30 cellular contexts compared by ENCODE assay signal in the genomic region with DNA sequence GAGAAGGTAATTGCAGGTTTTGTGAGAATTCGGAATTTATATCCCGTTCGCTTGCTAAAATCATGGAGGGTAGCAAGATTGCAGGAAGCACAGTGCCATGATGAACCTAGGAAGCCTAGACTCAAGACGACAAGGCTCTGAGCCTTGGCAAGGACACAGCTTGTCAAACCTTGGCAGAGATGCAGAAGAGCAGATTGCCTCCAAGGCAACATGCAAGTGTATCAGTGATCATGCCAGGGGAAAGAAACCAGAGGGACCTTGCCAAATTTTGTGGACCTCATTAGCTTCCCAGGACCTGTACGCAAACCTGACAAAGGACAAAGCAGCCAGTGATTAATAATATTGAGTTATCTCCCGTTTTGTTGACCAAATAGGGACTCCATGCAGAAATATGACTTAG.
DNase-seq lines count a peak whose midpoint lies in the region; ATAC-seq, FAIRE-seq and TF ChIP-seq lines count a peak whose summit lies in the region.
"Had no signal": no experiment of that assay in that cellular context is flagged by ENCODE, and none has a peak within 500 bp of the region (broad histone marks: within the 10 kb centered on the region; RNA-seq: fewer than 3 reads in every experiment).

No MANE protein-coding gene starts in this region.

- H3K9ac ChIP-seq in H9 (ENCODE audit: extremely low read depth, insufficient read length, low read length), result no peak overlapping the region

- H2BK5ac ChIP-seq in H9 (ENCODE audit: insufficient read length, low read length), result no peak overlapping the region

- no peaks in the 10 kb centered on the region for H4K20me1 ChIP-seq in H9 (ENCODE audit: control insufficient read depth, insufficient read depth, insufficient read length)

- no peak for FAIRE-seq in small intestine (lab: Jason Lieb, UNC)
- FAIRE-seq: colon had no signal

- H3K23me2 ChIP-seq in H9 (ENCODE audit: insufficient read length, low read depth, low read length, poor library complexity, severe bottlenecking), result no peaks in the 10 kb centered on the region

- H3K79me2 ChIP-seq in H9 (ENCODE audit: insufficient read depth, low read length), result no peaks in the 10 kb centered on the region

- H3K4me1 Mint-ChIP-seq in H9, result peaks cover 5 to 11% of the 10 kb centered on the region in 2 experiments
- H3K4me1 Mint-ChIP-seq in activated T-cell treated with anti-CD3 and anti-CD28 coated beads, Interleukin-2, amount 50 U/mL, for 4 hours (ENCODE audit: low read depth), result no peaks in the 10 kb centered on the region
- H3K4me1 Mint-ChIP-seq: activated B cell treated with CpG ODN at 0.5 μM for 24 hours; activated CD8-positive, alpha-beta memory T cell treated with anti-CD3 and anti-CD28 coated beads, Interleukin-2, amount 10 ng/mL, durations not matched to agents 7 days and 5 days; B cell; CD8-positive, alpha-beta memory T cell; IgD-negative memory B cell had no signal

- H3K4ac ChIP-seq in H9 (ENCODE audit: low read depth, low read length), result no peak overlapping the region

- H3K36me3 ChIP-seq in small intestine (ENCODE audit: control insufficient read depth in 2 of 2, insufficient read depth in 2 of 2, low read length in 2 of 2), result no peaks in the 10 kb centered on the region
- H3K36me3 ChIP-seq: adrenal gland, brain microvascular endothelial cell had no signal

- no peak overlapping the region for H3K4me2 ChIP-seq in H9 (ENCODE audit: insufficient read depth, insufficient read length, low read length)
- H3K4me2 ChIP-seq: PC-9 had no signal

- no peak overlapping the region for H2BK120ac ChIP-seq in H9 (ENCODE audit: low read depth, low read length, poor library complexity, severe bottlenecking)

- no peaks in the 10 kb centered on the region for H3K9me3 ChIP-seq in H9 (ENCODE audit: control insufficient read depth, low read depth, low read length)
- H3K9me3 ChIP-seq in small intestine (ENCODE audit: control insufficient read depth, low read depth), result no peaks in the 10 kb centered on the region
- H3K9me3 ChIP-seq: adrenal gland, psoas muscle, uterus had no signal

- no peak overlapping the region for H3T11ph ChIP-seq in H9 (ENCODE audit: low read length)

- no peak overlapping the region for H3K18ac ChIP-seq in H9 (ENCODE audit: insufficient read length, low read depth, low read length)

- no peak for TF ChIP-seq CTCF in 22Rv1 (IDR thresholded peaks at IDR 0.05)
- no peak for TF ChIP-seq CTCF in H9 (conservative IDR thresholded peaks at IDR 0.05)

- H3K14ac ChIP-seq in H9 (ENCODE audit: insufficient read depth, low read length), result no peak overlapping the region

- peak overlapping the region; percentile 59 for H2AFZ ChIP-seq in H9 (ENCODE audit: low read length)
- H2AFZ ChIP-seq: PC-9 had no signal

- no CpG with 5 or more reads among the region's 6 CpGs for whole genome bisulfite sequencing in H9 (ENCODE audit: extremely low coverage, insufficient read length, low lambda C conversion rate)
- 80 to 90% (median 86%) methylated on average over 6 of the region's 6 CpGs for WGBS in small intestine, 3 donors

- H3K9me3 Mint-ChIP-seq in H9, result no peaks in the 10 kb centered on the region
- H3K9me3 Mint-ChIP-seq in activated T-cell treated with anti-CD3 and anti-CD28 coated beads, Interleukin-2, amount 50 U/mL, for 4 hours, result no peaks in the 10 kb centered on the region
- H3K9me3 Mint-ChIP-seq: activated B cell treated with CpG ODN at 0.5 μM for 24 hours; activated naive CD4-positive, alpha-beta T cell treated with anti-CD3 and anti-CD28 coated beads for 36 hours; stimulated activated naive CD8-positive, alpha-beta T cell treated with anti-CD3 and anti-CD28 coated beads, Interleukin-15, Interleukin-2, amounts not matched to agents 100 ng/mL and 50 ng/mL, for 24 hours had no signal

- no peak overlapping the region for H4K8ac ChIP-seq in H9 (replicated peaks; ENCODE audit: insufficient read length, low read depth, low read length)

- no peak overlapping the region for H2BK20ac ChIP-seq in H9 (ENCODE audit: low read depth, low read length, poor library complexity, severe bottlenecking)

- intact Hi-C loops in left cardiac atrium (cut with DNase I), result no loop called here

- no peak overlapping the region for H3K27ac Mint-ChIP-seq in H9
- H3K27ac Mint-ChIP-seq: activated B cell treated with CpG ODN at 0.5 μM for 24 hours; activated CD8-positive, alpha-beta memory T cell treated with anti-CD3 and anti-CD28 coated beads, Interleukin-2, amount 10 ng/mL, durations not matched to agents 7 days and 5 days; activated naive CD4-positive, alpha-beta T cell treated with anti-CD3 and anti-CD28 coated beads for 36 hours; B cell; CD8-positive, alpha-beta memory T cell; IgD-negative memory B cell; stimulated activated naive CD8-positive, alpha-beta T cell treated with anti-CD3 and anti-CD28 coated beads, Interleukin-15, Interleukin-2, amounts not matched to agents 100 ng/mL and 50 ng/mL, for 24 hours had no signal

- H2BK12ac ChIP-seq in H9 (ENCODE audit: insufficient read length, low read depth, low read length), result no peak overlapping the region

- no peak overlapping the region for H3K23ac ChIP-seq in H9 (ENCODE audit: insufficient read length, low read depth, low read length)

- H2BK15ac ChIP-seq in H9 (ENCODE audit: low read depth, low read length), result no peak overlapping the region

- DNase-seq in H9 (no peak), NCI-H69 (lab: John Stamatoyannopoulos, UW) (peak; percentile 69), left cardiac atrium (no peak), SKM-1 (lab: John Stamatoyannopoulos, UW; ENCODE audit: unreplicated experiment) (no peak), NCI-H510A treated with DMSO at 0.1 percent for 48 hours (lab: John Stamatoyannopoulos, UW) (no peak), small intestine (no peak)
- DNase-seq in activated T-cell treated with anti-CD3 and anti-CD28 coated beads, Interleukin-2, amount 50 U/mL, for 4 hours, result no peak
- DNase-seq: activated B cell treated with CpG ODN at 0.5 μM for 24 hours; activated CD4-positive, alpha-beta T cell treated with anti-CD3 and anti-CD28 coated beads, Interleukin-2, amount 50 U/mL, for 1 hour; activated CD8-positive, alpha-beta memory T cell treated with anti-CD3 and anti-CD28 coated beads, Interleukin-2, amount 10 ng/mL, durations not matched to agents 7 days and 5 days; activated naive CD4-positive, alpha-beta T cell treated with anti-CD3 and anti-CD28 coated beads for 36 hours; adrenal gland; brain microvascular endothelial cell; CD8-positive, alpha-beta memory T cell; effector CD8-positive, alpha-beta T cell; erythroblast; left colon; mesenchymal stem cell; NCI-H1105 treated with DMSO at 0.1 percent for 48 hours; NCI-H2029 treated with DMSO at 0.1 percent for 48 hours; PC-9; psoas muscle; SHP77 treated with DMSO at 0.1 percent for 48 hours; uterus had no signal

- ATAC-seq in left cardiac atrium, result peak; percentile 38 to 68
- ATAC-seq in activated T-cell treated with anti-CD3 and anti-CD28 coated beads, Interleukin-2, amount 50 U/mL, for 4 hours, result no peak
- ATAC-seq: activated CD8-positive, alpha-beta memory T cell treated with anti-CD3 and anti-CD28 coated beads, Interleukin-2, amount 10 ng/mL, durations not matched to agents 7 days and 5 days; left colon; psoas muscle had no signal

- no peaks in the 10 kb centered on the region for H3K79me1 ChIP-seq in H9 (ENCODE audit: insufficient read depth, low read depth, low read length, poor library complexity, severe bottlenecking)

- H3K4me1 ChIP-seq in H9 (ENCODE audit: insufficient read depth, low read length) (peaks cover 3% of the 10 kb centered on the region; the same call in 1 of the 2 replicates), small intestine (ENCODE audit: control insufficient read depth in 2 of 2, insufficient read depth in 1 of 2, low read depth in 1 of 2, low read length in 1 of 2) (no peaks in the 10 kb centered on the region)
- H3K4me1 ChIP-seq: adrenal gland, psoas muscle, uterus had no signal

- H3K36me3 Mint-ChIP-seq in H9 (ENCODE audit: insufficient read depth in 1 of 3, low read depth in 3 of 3), result no peaks in the 10 kb centered on the region
- no peaks in the 10 kb centered on the region for H3K36me3 Mint-ChIP-seq in activated T-cell treated with anti-CD3 and anti-CD28 coated beads, Interleukin-2, amount 50 U/mL, for 4 hours (ENCODE audit: insufficient read depth)
- H3K36me3 Mint-ChIP-seq: activated CD8-positive, alpha-beta memory T cell treated with anti-CD3 and anti-CD28 coated beads, Interleukin-2, amount 10 ng/mL, durations not matched to agents 7 days and 5 days; CD8-positive, alpha-beta memory T cell had no signal

- H2AK5ac ChIP-seq in H9 (ENCODE audit: insufficient read length, low read length), result no peak overlapping the region

- H3K27me3 Mint-ChIP-seq in H9 (ENCODE audit: low read depth), result no peaks in the 10 kb centered on the region
- H3K27me3 Mint-ChIP-seq in activated T-cell treated with anti-CD3 and anti-CD28 coated beads, Interleukin-2, amount 50 U/mL, for 4 hours (ENCODE audit: low read depth), result peaks cover 9% of the 10 kb centered on the region

- H3K4me3 ChIP-seq in small intestine (ENCODE audit: low read depth in 1 of 2, low read length in 2 of 2), result no peak overlapping the region
- H3K4me3 ChIP-seq: adrenal gland, PC-9, psoas muscle, skin epidermis, uterus had no signal

- H3K27me3 ChIP-seq in H9 (ENCODE audit: insufficient read depth, low read length), result no peaks in the 10 kb centered on the region
- H3K27me3 ChIP-seq in small intestine (ENCODE audit: control insufficient read depth in 2 of 2, insufficient read depth in 2 of 2, low read length in 2 of 2), result no peaks in the 10 kb centered on the region
- H3K27me3 ChIP-seq: adrenal gland, brain microvascular endothelial cell, uterus had no signal

- H3K4me3 Mint-ChIP-seq in H9, result no peak overlapping the region
- no peak overlapping the region for H3K4me3 Mint-ChIP-seq in activated T-cell treated with anti-CD3 and anti-CD28 coated beads, Interleukin-2, amount 50 U/mL, for 4 hours
- H3K4me3 Mint-ChIP-seq: activated B cell treated with CpG ODN at 0.5 μM for 24 hours; activated CD8-positive, alpha-beta memory T cell treated with anti-CD3 and anti-CD28 coated beads, Interleukin-2, amount 10 ng/mL, durations not matched to agents 7 days and 5 days; activated naive CD4-positive, alpha-beta T cell treated with anti-CD3 and anti-CD28 coated beads for 36 hours; B cell; CD8-positive, alpha-beta memory T cell; IgD-negative memory B cell; stimulated activated naive CD8-positive, alpha-beta T cell treated with anti-CD3 and anti-CD28 coated beads, Interleukin-15, Interleukin-2, amounts not matched to agents 100 ng/mL and 50 ng/mL, for 24 hours had no signal

- H4K5ac ChIP-seq in H9 (ENCODE audit: insufficient read length, low read depth, low read length), result no peak overlapping the region

- no peak overlapping the region for H4K91ac ChIP-seq in H9 (ENCODE audit: insufficient read length, low read depth, low read length)

- no peak overlapping the region for H3K56ac ChIP-seq in H9 (ENCODE audit: insufficient read length, low read depth, low read length)

- peak overlapping the region; percentile 40 for H3K27ac ChIP-seq in 22Rv1
- H3K27ac ChIP-seq in H9 (ENCODE audit: insufficient read length, low read depth, low read length), result no peak overlapping the region
- H3K27ac ChIP-seq in small intestine (ENCODE audit: low read depth in 1 of 2, low read length in 1 of 2), result no peak overlapping the region
- H3K27ac ChIP-seq: adrenal gland, brain microvascular endothelial cell, PC-9, psoas muscle, skin epidermis, uterus had no signal

Comparison
In these comparisons a context has a peak if more than half of its experiments do, and no peak if none do; other contexts are left out.
1. ATAC-seq: peak in left cardiac atrium (2 of 2); none in activated T-cell treated with anti-CD3 and anti-CD28 coated beads, Interleukin-2, amount 50 U/mL, for 4 hours (0 of 2).